9 cellular contexts compared by ENCODE assay signal in genomic region chr7:30974605-30975256, GRCh38. TPM values are rescaled to one million over a fixed set of nuclear protein-coding genes. Genes with fewer than 3 reads are reported as not detected.
DNase-seq lines count a peak whose midpoint lies in the region; ATAC-seq and TF ChIP-seq lines count a peak whose summit lies in the region.
"Had no signal": no experiment of that assay in that cellular context is flagged by ENCODE, and none has a peak within 500 bp of the region (broad histone marks: within the 10 kb centered on the region; RNA-seq: fewer than 3 reads in every experiment).

No MANE protein-coding gene starts in this region.

- no peak overlapping the region for H2BK5ac ChIP-seq in H9 (ENCODE audit: insufficient read length, low read length)

- H3K4me3 Mint-ChIP-seq in H9 = no peak overlapping the region
- H3K4me3 Mint-ChIP-seq in activated B cell treated with CpG ODN at 0.5 μM for 24 hours = no peak overlapping the region
- H3K4me3 Mint-ChIP-seq: immature natural killer cell had no signal

- TF ChIP-seq CTCF in GM12864 (IDR thresholded peaks at IDR 0.05; ENCODE audit: low read depth, low read length, missing control alignments) (peak; percentile 94), H9 (conservative IDR thresholded peaks at IDR 0.05) (peak; percentile 90), KMS-11 (conservative IDR thresholded peaks at IDR 0.05; ENCODE audit: low read depth, low read length) (peak; percentile 98), activated B cell treated with CpG ODN at 0.5 μM for 24 hours (IDR thresholded peaks at IDR 0.05) (no peak), fibroblast of villous mesenchyme (IDR thresholded peaks at IDR 0.05; ENCODE audit: insufficient read depth, low read depth, low read length) (peak; percentile 72), prostate gland (IDR thresholded peaks at IDR 0.05) (peak; percentile 17 to 72 (median 53))

- H3T11ph ChIP-seq in H9 (ENCODE audit: low read length) = no peak overlapping the region

- H3K18ac ChIP-seq in H9 (ENCODE audit: insufficient read length, low read depth, low read length) = no peak overlapping the region

- H3K36me3 Mint-ChIP-seq in H9 (ENCODE audit: insufficient read depth in 1 of 3, low read depth in 3 of 3) = no peaks in the 10 kb centered on the region
- H3K36me3 Mint-ChIP-seq in activated B cell treated with CpG ODN at 0.5 μM for 24 hours (ENCODE audit: low read depth) = no peaks in the 10 kb centered on the region
- H3K36me3 Mint-ChIP-seq: immature natural killer cell had no signal

- H4K20me1 ChIP-seq in H9 (ENCODE audit: control insufficient read depth, insufficient read depth, insufficient read length) (no peaks in the 10 kb centered on the region), KMS-11 (ENCODE audit: insufficient read depth) (no peaks in the 10 kb centered on the region)

- no peak overlapping the region for H3K14ac ChIP-seq in H9 (ENCODE audit: insufficient read depth, low read length)

- H2BK120ac ChIP-seq in H9 (ENCODE audit: low read depth, low read length, poor library complexity, severe bottlenecking) = no peak overlapping the region

- H3K79me1 ChIP-seq in H9 (ENCODE audit: insufficient read depth, low read depth, low read length, poor library complexity, severe bottlenecking) = no peaks in the 10 kb centered on the region

- H2BK15ac ChIP-seq in H9 (ENCODE audit: low read depth, low read length) = no peak overlapping the region

- H3K79me2 ChIP-seq in H9 (ENCODE audit: insufficient read depth, low read length) (no peaks in the 10 kb centered on the region), KMS-11 (ENCODE audit: insufficient read depth, low read depth) (no peaks in the 10 kb centered on the region)

- no peak overlapping the region for H3K4ac ChIP-seq in H9 (ENCODE audit: low read depth, low read length)

- no peaks in the 10 kb centered on the region for H3K36me3 ChIP-seq in KMS-11 (ENCODE audit: insufficient read depth)
- H3K36me3 ChIP-seq in prostate gland = no peaks in the 10 kb centered on the region

- DNase-seq in A172 (ENCODE audit: low spot score) = peak; percentile 92
- DNase-seq in GM12864 (ENCODE audit: low read depth) = peak; percentile 51
- peak; percentile 86 for DNase-seq in H9
- no peak for DNase-seq in activated B cell treated with CpG ODN at 0.5 μM for 24 hours
- DNase-seq in fibroblast of villous mesenchyme (ENCODE audit: low read depth) = peak; percentile 47
- peak; percentile 29 for DNase-seq in prostate gland (ENCODE audit: low spot score)
- DNase-seq in KG1 (lab: John Stamatoyannopoulos, UW) = no peak

- no peak overlapping the region for H2BK20ac ChIP-seq in H9 (ENCODE audit: low read depth, low read length, poor library complexity, severe bottlenecking)

- H3K27me3 Mint-ChIP-seq in H9 (ENCODE audit: low read depth) = peaks cover 60% of the 10 kb centered on the region
- peaks cover 9% of the 10 kb centered on the region for H3K27me3 Mint-ChIP-seq in activated B cell treated with CpG ODN at 0.5 μM for 24 hours

- CTCF ChIA-PET in activated B cell treated with CpG ODN at 0.5 μM for 24 hours (lab: Charles Lee) = interaction anchor here (1.9 kb wide), 1 partner anchor 36 kb away, joined by 6 read pairs; no protein-coding TSS in a partner anchor

- no peak overlapping the region for H3K23ac ChIP-seq in H9 (ENCODE audit: insufficient read length, low read depth, low read length)

- no peak overlapping the region for H4K5ac ChIP-seq in H9 (ENCODE audit: insufficient read length, low read depth, low read length)

- intact Hi-C loops in activated B cell treated with CpG ODN at 0.5 μM for 24 hours (cut with micrococcal nuclease) (loop anchor here (1.0 to 2.0 kb wide), 2 partner anchors 36 to 173 kb away; no protein-coding TSS in a partner anchor), prostate gland (cut with DNase I) (loop anchor here (5.0 kb wide), 2 partner anchors 172 to 232 kb away; no protein-coding TSS in a partner anchor)

- POLR2A ChIA-PET in activated B cell treated with CpG ODN at 0.5 μM for 24 hours (lab: Charles Lee) = no interaction called here

- no peaks in the 10 kb centered on the region for H3K9me3 Mint-ChIP-seq in H9
- no peaks in the 10 kb centered on the region for H3K9me3 Mint-ChIP-seq in activated B cell treated with CpG ODN at 0.5 μM for 24 hours
- H3K9me3 Mint-ChIP-seq: immature natural killer cell had no signal

- no peaks in the 10 kb centered on the region for H3K23me2 ChIP-seq in H9 (ENCODE audit: insufficient read length, low read depth, low read length, poor library complexity, severe bottlenecking)

- no peak overlapping the region for H4K91ac ChIP-seq in H9 (ENCODE audit: insufficient read length, low read depth, low read length)

- H2AK5ac ChIP-seq in H9 (ENCODE audit: insufficient read length, low read length) = no peak overlapping the region

- no CpG with 5 or more reads among the region's 7 CpGs for WGBS in H9 (ENCODE audit: extremely low coverage, insufficient read length, low lambda C conversion rate)
- 25% methylated on average over 7 of the region's 7 CpGs for WGBS in prostate gland

- no peak overlapping the region for H3K4me2 ChIP-seq in H9 (ENCODE audit: insufficient read depth, insufficient read length, low read length)
- peak overlapping the region; percentile 95 for H3K4me2 ChIP-seq in KMS-11

- peaks cover 15 to 26% of the 10 kb centered on the region in 2 experiments; a peak in 3 of 4 replicates for H3K4me1 Mint-ChIP-seq in H9
- peaks cover 14% of the 10 kb centered on the region for H3K4me1 Mint-ChIP-seq in activated B cell treated with CpG ODN at 0.5 μM for 24 hours

- H3K27ac Mint-ChIP-seq in H9 = no peak overlapping the region
- no peak overlapping the region for H3K27ac Mint-ChIP-seq in activated B cell treated with CpG ODN at 0.5 μM for 24 hours
- H3K27ac Mint-ChIP-seq: immature natural killer cell had no signal

- H3K9ac ChIP-seq in H9 (ENCODE audit: extremely low read depth, insufficient read length, low read length) (no peak overlapping the region), KMS-11 (peak overlapping the region; percentile 78)

- H3K4me3 ChIP-seq in GM12864 (ENCODE audit: low read depth, low read length) (no peak overlapping the region), KMS-11 (IDR thresholded peaks at IDR 0.05; ENCODE audit: insufficient read depth, low read depth, low read length) (no peak overlapping the region), fibroblast of villous mesenchyme (ENCODE audit: low read depth, low read length) (no peak overlapping the region), prostate gland (no peak overlapping the region)

- H3K4me1 ChIP-seq in H9 (ENCODE audit: insufficient read depth, low read length) (no peaks in the 10 kb centered on the region), KMS-11 (ENCODE audit: low read depth, poor library complexity, severe bottlenecking) (peaks cover 22% of the 10 kb centered on the region), prostate gland (replicated peaks) (peaks cover 15% of the 10 kb centered on the region)

- H3K56ac ChIP-seq in H9 (ENCODE audit: insufficient read length, low read depth, low read length) = no peak overlapping the region

- H3K27me3 ChIP-seq in H9 (ENCODE audit: insufficient read depth, low read length) (no peaks in the 10 kb centered on the region), KMS-11 (ENCODE audit: insufficient read depth, low read depth) (no peaks in the 10 kb centered on the region), prostate gland (replicated peaks; ENCODE audit: insufficient read depth) (no peaks in the 10 kb centered on the region)

- H2BK12ac ChIP-seq in H9 (ENCODE audit: insufficient read length, low read depth, low read length) = no peak overlapping the region

- no peak overlapping the region for H4K8ac ChIP-seq in H9 (replicated peaks; ENCODE audit: insufficient read length, low read depth, low read length)

- no peaks in the 10 kb centered on the region for H3K9me3 ChIP-seq in H9 (ENCODE audit: control insufficient read depth, low read depth, low read length)
- no peaks in the 10 kb centered on the region for H3K9me3 ChIP-seq in prostate gland

- peak; percentile 85 for ATAC-seq in activated B cell treated with CpG ODN at 0.5 μM for 24 hours (ENCODE audit: low read depth)

- H3K27ac ChIP-seq in H9 (ENCODE audit: insufficient read length, low read depth, low read length) = no peak overlapping the region
- peak overlapping the region; percentile 92 for H3K27ac ChIP-seq in KMS-11
- H3K27ac ChIP-seq in prostate gland = no peak overlapping the region

- TF ChIP-seq POLR2A in prostate gland (IDR thresholded peaks at IDR 0.05) = no peak

- no peak overlapping the region for H2AFZ ChIP-seq in H9 (ENCODE audit: low read length)
- H2AFZ ChIP-seq in KMS-11 (ENCODE audit: low read depth) = peak overlapping the region; percentile 90

RNA-seq across cellular contexts. Expression of gene GHRHR, which starts 11.0 kb away (rescaled TPM):
- total RNA-seq in A172 (2014; rRNA removed; shearing (Covaris generic)) = not detected in 2 replicates
- 5.9 and 7.4 TPM in 2 replicates for total RNA-seq in H9 (2021)
- not detected in 2 replicates for total RNA-seq in activated B cell treated with CpG ODN at 0.5 μM for 24 hours
- not detected in 2 replicates for total RNA-seq in fibroblast of villous mesenchyme
- 1 to 10 TPM in 1 of 2 donors, not detected in 1; 4.4 TPM for total RNA-seq in prostate gland

Comparison
In these comparisons a context has a peak if more than half of its experiments do, and no peak if none do; other contexts are left out.
1. DNase-seq: peak in A172 (single experiment), GM12864 (single experiment), H9 (single experiment), fibroblast of villous mesenchyme (single experiment) and prostate gland (single experiment); none in activated B cell treated with CpG ODN at 0.5 μM for 24 hours (single experiment) and KG1 (single experiment).